ENCODE assay signal across 14 cellular contexts in the genomic region with DNA sequence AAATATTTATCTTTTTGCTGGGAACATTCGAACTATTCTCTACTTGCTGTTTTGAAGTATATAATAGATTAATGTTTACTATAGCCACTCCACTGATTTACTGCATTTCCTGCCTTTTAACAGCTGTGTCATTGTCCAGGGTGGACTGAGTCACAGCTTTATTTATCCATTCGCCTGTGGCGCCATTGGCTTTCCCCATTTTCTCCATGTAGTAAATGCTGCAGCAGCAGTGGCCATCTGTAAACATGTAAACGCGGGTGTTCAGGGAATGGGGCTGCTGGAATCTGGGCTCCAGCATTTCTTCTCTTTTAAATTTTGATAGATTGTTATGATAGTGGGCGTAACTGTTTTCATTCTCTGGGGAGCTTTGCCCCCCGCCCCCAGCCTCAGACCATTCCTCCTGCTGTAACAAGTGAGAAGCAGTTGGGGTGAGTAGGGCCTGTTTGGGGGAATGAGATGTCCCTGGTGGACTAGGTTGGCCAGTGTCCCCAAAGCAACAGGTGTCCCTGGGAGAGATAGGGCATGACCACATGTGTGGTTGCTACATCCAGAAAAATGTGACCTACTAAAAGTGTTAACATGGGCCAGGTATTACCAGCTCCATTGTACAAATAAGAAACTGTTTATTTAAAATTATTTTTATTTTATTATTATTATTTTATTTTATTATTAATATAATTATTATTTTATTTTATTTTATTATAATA. TPM values are rescaled to one million over a fixed set of nuclear protein-coding genes. Genes with fewer than 3 reads are reported as not detected.
A peak's percentile ranks its signal among the peaks of the same experiment; 100 is the strongest.
DNase-seq lines count a peak whose midpoint lies in the region; ATAC-seq and TF ChIP-seq lines count a peak whose summit lies in the region.
"Had no signal": no experiment of that assay in that cellular context is flagged by ENCODE, and none has a peak within 500 bp of the region (broad histone marks: within the 10 kb centered on the region; RNA-seq: fewer than 3 reads in every experiment).

No MANE protein-coding gene starts in this region.

- no peak overlapping the region for H3K27ac Mint-ChIP-seq in activated T-cell treated with anti-CD3 and anti-CD28 coated beads, Interleukin-2, amount 50 U/mL, for 24 hours
- H3K27ac Mint-ChIP-seq: activated naive CD4-positive, alpha-beta T cell treated with anti-CD3 and anti-CD28 coated beads, Interleukin-2, amount 50 U/mL, for 24 hours had no signal

- H3K4me3 Mint-ChIP-seq in activated T-cell treated with anti-CD3 and anti-CD28 coated beads, Interleukin-2, amount 50 U/mL, for 24 hours = no peak overlapping the region
- H3K4me3 Mint-ChIP-seq in activated T-cell treated with anti-CD3 and anti-CD28 coated beads, Interleukin-2, amount 50 U/mL, for 4 hours = no peak overlapping the region
- H3K4me3 Mint-ChIP-seq: activated naive CD4-positive, alpha-beta T cell treated with anti-CD3 and anti-CD28 coated beads, Interleukin-2, amount 50 U/mL, for 24 hours had no signal

- TF ChIP-seq CTCF in fibroblast of mammary gland (conservative IDR thresholded peaks at IDR 0.05; ENCODE audit: control insufficient read depth, insufficient read depth, low read depth, low read length) (no peak), transverse colon (IDR thresholded peaks at IDR 0.05) (peak in 1 of 5 experiments; percentile 19)

- H3K36me3 Mint-ChIP-seq in activated T-cell treated with anti-CD3 and anti-CD28 coated beads, Interleukin-2, amount 50 U/mL, for 24 hours (ENCODE audit: low read depth) = peaks cover 2% of the 10 kb centered on the region
- H3K36me3 Mint-ChIP-seq in activated T-cell treated with anti-CD3 and anti-CD28 coated beads, Interleukin-2, amount 50 U/mL, for 4 hours (ENCODE audit: insufficient read depth) = peaks cover 2% of the 10 kb centered on the region
- H3K36me3 Mint-ChIP-seq: activated naive CD4-positive, alpha-beta T cell treated with anti-CD3 and anti-CD28 coated beads, Interleukin-2, amount 50 U/mL, for 24 hours; naive B cell had no signal

- peaks cover 43% of the 10 kb centered on the region for H3K4me1 Mint-ChIP-seq in activated T-cell treated with anti-CD3 and anti-CD28 coated beads, Interleukin-2, amount 50 U/mL, for 24 hours (ENCODE audit: low read depth)
- H3K4me1 Mint-ChIP-seq in activated T-cell treated with anti-CD3 and anti-CD28 coated beads, Interleukin-2, amount 50 U/mL, for 4 hours (ENCODE audit: low read depth) = peaks cover 15% of the 10 kb centered on the region

- in situ Hi-C loops in transverse colon (cut with MboI; ENCODE audit: low pct_ligation_motif_present in 1 of 4, low pct_unique_long_range_greater_than_20kb in 1 of 4, low sequenced_read_pairs in 3 of 4) = no loop called here

- H3K36me3 ChIP-seq in transverse colon = no peaks in the 10 kb centered on the region

- no peak for TF ChIP-seq EP300 in transverse colon (IDR thresholded peaks at IDR 0.05; ENCODE audit: low read depth)

- no peaks in the 10 kb centered on the region for H3K9me3 Mint-ChIP-seq in activated T-cell treated with anti-CD3 and anti-CD28 coated beads, Interleukin-2, amount 50 U/mL, for 24 hours
- no peaks in the 10 kb centered on the region for H3K9me3 Mint-ChIP-seq in activated T-cell treated with anti-CD3 and anti-CD28 coated beads, Interleukin-2, amount 50 U/mL, for 4 hours
- H3K9me3 Mint-ChIP-seq: activated naive CD4-positive, alpha-beta T cell treated with anti-CD3 and anti-CD28 coated beads, Interleukin-2, amount 50 U/mL, for 24 hours; naive B cell had no signal

- intact Hi-C loops in transverse colon (cut with DNase I; ENCODE audit: low total_unique reads) = no loop called here

- 65 to 71% methylated on average over 7 of the region's 7 CpGs for WGBS in transverse colon (ENCODE audit: low coverage in 1 of 2), 2 donors

- H3K4me3 ChIP-seq in fibroblast of mammary gland (ENCODE audit: control insufficient read depth, low read depth, low read length) = no peak overlapping the region
- no peak overlapping the region for H3K4me3 ChIP-seq in transverse colon
- H3K4me3 ChIP-seq: BLaER1 treated with 17β-estradiol and CSF1 and Interleukin-3, amounts not matched to agents 10 nM and 100 nM had no signal

- TF ChIP-seq POLR2A in transverse colon (IDR thresholded peaks at IDR 0.05) = no peak

- DNase-seq in activated T-cell treated with anti-CD3 and anti-CD28 coated beads, Interleukin-2, amount 50 U/mL, for 24 hours = peak; percentile 36
- DNase-seq in activated T-cell treated with anti-CD3 and anti-CD28 coated beads, Interleukin-2, amount 50 U/mL, for 4 hours = no peak
- DNase-seq in NCI-H748 treated with DMSO at 0.1 percent for 48 hours (lab: John Stamatoyannopoulos, UW) (peak; percentile 68), fibroblast of mammary gland (ENCODE audit: low read depth) (peak; percentile 51), transverse colon (no peak), D341Med (ENCODE audit: low spot score) (no peak)
- no peak for DNase-seq in stimulated activated naive CD4-positive, alpha-beta T cell treated with Interleukin-2 at 50 U/mL for 16 hours (lab: John Stamatoyannopoulos, UW)
- DNase-seq: substantia nigra had no signal

- H3K9me3 ChIP-seq in transverse colon = no peaks in the 10 kb centered on the region
- H3K9me3 ChIP-seq: BLaER1 treated with 17β-estradiol and CSF1 and Interleukin-3, amounts not matched to agents 10 nM and 100 nM had no signal

- H3K27ac ChIP-seq in transverse colon = peak overlapping the region; percentile 14 to 67 (median 49)
- H3K27ac ChIP-seq: BLaER1 treated with 17β-estradiol and CSF1 and Interleukin-3, amounts not matched to agents 10 nM and 100 nM; VCaP had no signal

- H3K27me3 Mint-ChIP-seq in activated T-cell treated with anti-CD3 and anti-CD28 coated beads, Interleukin-2, amount 50 U/mL, for 24 hours = no peaks in the 10 kb centered on the region
- H3K27me3 Mint-ChIP-seq in activated T-cell treated with anti-CD3 and anti-CD28 coated beads, Interleukin-2, amount 50 U/mL, for 4 hours (ENCODE audit: low read depth) = no peaks in the 10 kb centered on the region
- H3K27me3 Mint-ChIP-seq: activated naive CD4-positive, alpha-beta T cell treated with anti-CD3 and anti-CD28 coated beads, Interleukin-2, amount 50 U/mL, for 24 hours had no signal

- peaks cover 6 to 23% (median 7%) of the 10 kb centered on the region in 4 donors for H3K4me1 ChIP-seq in transverse colon

- ATAC-seq in activated T-cell treated with anti-CD3 and anti-CD28 coated beads, Interleukin-2, amount 50 U/mL, for 4 hours = no peak
- no peak for ATAC-seq in HG02973 (IDR thresholded peaks at IDR 0.05; ENCODE audit: unreplicated experiment)

- H3K27me3 ChIP-seq in transverse colon = no peaks in the 10 kb centered on the region

RNA-seq across cellular contexts. Expression of a gene that starts 32.9 kb away (rescaled TPM):
- 10 to 100 TPM; 14.2 to 24.3 (median 18.5) TPM for total RNA-seq in activated T-cell treated with anti-CD3 and anti-CD28 coated beads, Interleukin-2, amount 50 U/mL, for 4 hours
- total RNA-seq in transverse colon = 10 to 100 TPM; 16.2 to 24.3 (median 20.7) TPM
- total RNA-seq: OCI-LY7 had no signal

Comparison
In these comparisons a context has a peak if more than half of its experiments do, and no peak if none do; other contexts are left out.
1. DNase-seq: peak in activated T-cell treated with anti-CD3 and anti-CD28 coated beads, Interleukin-2, amount 50 U/mL, for 24 hours (single experiment), NCI-H748 treated with DMSO at 0.1 percent for 48 hours (single experiment) and fibroblast of mammary gland (single experiment); none in activated T-cell treated with anti-CD3 and anti-CD28 coated beads, Interleukin-2, amount 50 U/mL, for 4 hours (single experiment), transverse colon (single experiment), D341Med (single experiment) and stimulated activated naive CD4-positive, alpha-beta T cell treated with Interleukin-2 at 50 U/mL for 16 hours (single experiment).